9 cellular contexts compared by ENCODE assay signal in genomic region chr1:203754455-203754864, GRCh38. TPM values are rescaled to one million over a fixed set of nuclear protein-coding genes. Genes with fewer than 3 reads are reported as not detected.
DNase-seq lines count a peak whose midpoint lies in the region; ATAC-seq lines count a peak whose summit lies in the region.
"Had no signal": no experiment of that assay in that cellular context is flagged by ENCODE, and none has a peak within 500 bp of the region (broad histone marks: within the 10 kb centered on the region; RNA-seq: fewer than 3 reads in every experiment).

No MANE protein-coding gene starts in this region.

- no peak for DNase-seq in activated T-helper 1 cell treated with anti-CD3 and anti-CD28 coated beads, Interleukin-12 subunit alpha, Interleukin-12 subunit beta, Interleukin-2, Interleukin-4 antibody, amounts not matched to agents 30 ng/mL and 10 ng/mL and 1 ng/mL, durations not matched to agents 14 hours and 24 hours and 36 hours (ENCODE audit: low spot score)
- no peak for DNase-seq in GM03348 (ENCODE audit: low spot score)
- no peak for DNase-seq in left ventricle myocardium superior
- DNase-seq: MG63 had no signal

- no peaks in the 10 kb centered on the region for H3K27me3 Mint-ChIP-seq in activated T-helper 1 cell treated with anti-CD3 and anti-CD28 coated beads, Interleukin-12 subunit alpha, Interleukin-12 subunit beta, Interleukin-2, Interleukin-4 antibody, amounts not matched to agents 30 ng/mL and 10 ng/mL and 1 ng/mL, durations not matched to agents 14 hours and 24 hours and 36 hours (ENCODE audit: insufficient read depth)

- ATAC-seq in GM19328 (IDR thresholded peaks at IDR 0.05; ENCODE audit: unreplicated experiment) = peak; percentile 60
- peak; percentile 63 for ATAC-seq in HG03066 (IDR thresholded peaks at IDR 0.05; ENCODE audit: low read depth, unreplicated experiment)
- ATAC-seq in GM21737 (IDR thresholded peaks at IDR 0.05; ENCODE audit: unreplicated experiment) = no peak
- no peak for ATAC-seq in left ventricle myocardium superior

- intact Hi-C loops in activated T-helper 1 cell treated with anti-CD3 and anti-CD28 coated beads, Interleukin-12 subunit alpha, Interleukin-12 subunit beta, Interleukin-2, Interleukin-4 antibody, amounts not matched to agents 30 ng/mL and 10 ng/mL and 1 ng/mL, durations not matched to agents 14 hours and 24 hours and 36 hours (cut with micrococcal nuclease) = loop anchor here (1.0 kb wide), 1 partner anchor 11 kb away; the partner anchor contains the start of gene LAX1
- intact Hi-C loops in left ventricle myocardium superior (cut with micrococcal nuclease) = no loop called here

- peak overlapping the region; percentile 93 for H3K27ac Mint-ChIP-seq in activated T-helper 1 cell treated with anti-CD3 and anti-CD28 coated beads, Interleukin-12 subunit alpha, Interleukin-12 subunit beta, Interleukin-2, Interleukin-4 antibody, amounts not matched to agents 30 ng/mL and 10 ng/mL and 1 ng/mL, durations not matched to agents 14 hours and 24 hours and 36 hours

- H3K27ac ChIP-seq in skin epidermis = peak overlapping the region in 18 of 21 experiments; percentile 13 to 90 (median 56)

- H3K9me3 Mint-ChIP-seq in activated T-helper 1 cell treated with anti-CD3 and anti-CD28 coated beads, Interleukin-12 subunit alpha, Interleukin-12 subunit beta, Interleukin-2, Interleukin-4 antibody, amounts not matched to agents 30 ng/mL and 10 ng/mL and 1 ng/mL, durations not matched to agents 14 hours and 24 hours and 36 hours = no peaks in the 10 kb centered on the region

- H3K36me3 Mint-ChIP-seq in activated T-helper 1 cell treated with anti-CD3 and anti-CD28 coated beads, Interleukin-12 subunit alpha, Interleukin-12 subunit beta, Interleukin-2, Interleukin-4 antibody, amounts not matched to agents 30 ng/mL and 10 ng/mL and 1 ng/mL, durations not matched to agents 14 hours and 24 hours and 36 hours (ENCODE audit: low read depth) = no peaks in the 10 kb centered on the region

- H3K4me3 ChIP-seq in skin epidermis = no peak overlapping the region
- H3K4me3 ChIP-seq: MG63 had no signal

- H3K4me1 Mint-ChIP-seq in activated T-helper 1 cell treated with anti-CD3 and anti-CD28 coated beads, Interleukin-12 subunit alpha, Interleukin-12 subunit beta, Interleukin-2, Interleukin-4 antibody, amounts not matched to agents 30 ng/mL and 10 ng/mL and 1 ng/mL, durations not matched to agents 14 hours and 24 hours and 36 hours (ENCODE audit: low read depth) = peaks cover 30% of the 10 kb centered on the region

- H3K4me3 Mint-ChIP-seq in activated T-helper 1 cell treated with anti-CD3 and anti-CD28 coated beads, Interleukin-12 subunit alpha, Interleukin-12 subunit beta, Interleukin-2, Interleukin-4 antibody, amounts not matched to agents 30 ng/mL and 10 ng/mL and 1 ng/mL, durations not matched to agents 14 hours and 24 hours and 36 hours = peak overlapping the region; percentile 53

RNA-seq across cellular contexts. Expression of gene LAX1, which starts 10.5 kb away (rescaled TPM):
- 15.2 and 16.6 TPM in 2 replicates for total RNA-seq in activated T-helper 1 cell treated with anti-CD3 and anti-CD28 coated beads, Interleukin-12 subunit alpha, Interleukin-12 subunit beta, Interleukin-2, Interleukin-4 antibody, amounts not matched to agents 30 ng/mL and 10 ng/mL and 1 ng/mL, durations not matched to agents 14 hours and 24 hours and 36 hours
- 0.37 TPM for total RNA-seq in left ventricle myocardium superior
- total RNA-seq: endothelial cell of umbilical vein had no signal

RNA-seq across cellular contexts. Expression of gene ZBED6, which starts 41.0 kb away (rescaled TPM):
- total RNA-seq in activated T-helper 1 cell treated with anti-CD3 and anti-CD28 coated beads, Interleukin-12 subunit alpha, Interleukin-12 subunit beta, Interleukin-2, Interleukin-4 antibody, amounts not matched to agents 30 ng/mL and 10 ng/mL and 1 ng/mL, durations not matched to agents 14 hours and 24 hours and 36 hours = 19.8 and 21.3 TPM in 2 replicates
- 13.7 TPM for total RNA-seq in left ventricle myocardium superior

RNA-seq across cellular contexts. Expression of gene ZC3H11A, which starts 41.0 kb away (rescaled TPM):
- total RNA-seq in activated T-helper 1 cell treated with anti-CD3 and anti-CD28 coated beads, Interleukin-12 subunit alpha, Interleukin-12 subunit beta, Interleukin-2, Interleukin-4 antibody, amounts not matched to agents 30 ng/mL and 10 ng/mL and 1 ng/mL, durations not matched to agents 14 hours and 24 hours and 36 hours = 85.0 and 85.5 TPM in 2 replicates
- total RNA-seq in left ventricle myocardium superior = 53.2 TPM

Comparison
In these comparisons a context has a peak if more than half of its experiments do, and no peak if none do; other contexts are left out.
1. ATAC-seq: peak in GM19328 (single experiment) and HG03066 (single experiment); none in GM21737 (single experiment) and left ventricle myocardium superior (single experiment).
2. RNA of gene LAX1, which starts 10.5 kb away (total RNA-seq): 15.2 to 16.6 TPM in activated T-helper 1 cell treated with anti-CD3 and anti-CD28 coated beads, Interleukin-12 subunit alpha, Interleukin-12 subunit beta, Interleukin-2, Interleukin-4 antibody, amounts not matched to agents 30 ng/mL and 10 ng/mL and 1 ng/mL, durations not matched to agents 14 hours and 24 hours and 36 hours; 0.37 TPM in left ventricle myocardium superior (single experiment); every median in the first group is over 10 times any median in the second.